Comparison of ENCODE assay signal across 24 cellular contexts in genomic region chr18:22739243-22739642, GRCh38.
DNase-seq lines count a peak whose midpoint lies in the region; ATAC-seq and FAIRE-seq lines count a peak whose summit lies in the region.
"Had no signal": no experiment of that assay in that cellular context is flagged by ENCODE, and none has a peak within 500 bp of the region (broad histone marks: within the 10 kb centered on the region; RNA-seq: fewer than 3 reads in every experiment).

No MANE protein-coding gene starts in this region.

- ATAC-seq in activated CD4-positive, CD25-positive, alpha-beta regulatory T cell treated with anti-CD3 and anti-CD28 coated beads, Interleukin-2, amount 50 U/mL, for 24 hours: peak; percentile 38 to 50
- ATAC-seq: HCT116 had no signal

- peak; percentile 78 for FAIRE-seq in islet of Langerhans (lab: Jason Lieb, UNC)
- FAIRE-seq: GM19239 had no signal

- intact Hi-C loops in activated T-helper 1 cell treated with anti-CD3 and anti-CD28 coated beads, Interleukin-12 subunit alpha, Interleukin-12 subunit beta, Interleukin-2, Interleukin-4 antibody, amounts not matched to agents 30 ng/mL and 10 ng/mL and 1 ng/mL, durations not matched to agents 14 hours and 24 hours and 36 hours (cut with micrococcal nuclease): loop anchor here (10.0 kb wide), 1 partner anchor 64 kb away; no protein-coding TSS in a partner anchor

- no peak overlapping the region for H3K27ac Mint-ChIP-seq in activated T-helper 1 cell treated with anti-CD3 and anti-CD28 coated beads, Interleukin-12 subunit alpha, Interleukin-12 subunit beta, Interleukin-2, Interleukin-4 antibody, amounts not matched to agents 30 ng/mL and 10 ng/mL and 1 ng/mL, durations not matched to agents 14 hours and 24 hours and 36 hours
- H3K27ac Mint-ChIP-seq: IgD-negative memory B cell had no signal

- H3K36me3 Mint-ChIP-seq in activated T-helper 1 cell treated with anti-CD3 and anti-CD28 coated beads, Interleukin-12 subunit alpha, Interleukin-12 subunit beta, Interleukin-2, Interleukin-4 antibody, amounts not matched to agents 30 ng/mL and 10 ng/mL and 1 ng/mL, durations not matched to agents 14 hours and 24 hours and 36 hours (ENCODE audit: low read depth): no peaks in the 10 kb centered on the region
- H3K36me3 Mint-ChIP-seq: IgD-negative memory B cell had no signal

- DNase-seq in activated CD4-positive, CD25-positive, alpha-beta regulatory T cell (lab: John Stamatoyannopoulos, UW): no peak
- DNase-seq in RPMI8226 (peak; percentile 6), superior temporal gyrus (ENCODE audit: extremely low spot score) (peak; percentile 27), cerebellum (ENCODE audit: low spot score) (no peak)
- DNase-seq in activated CD8-positive, alpha-beta memory T cell treated with anti-CD3 and anti-CD28 coated beads, Interleukin-2, amount 50 U/mL, for 48 hours: no peak
- no peak for DNase-seq in activated T-helper 1 cell treated with anti-CD3 and anti-CD28 coated beads, Interleukin-12 subunit alpha, Interleukin-12 subunit beta, Interleukin-2, Interleukin-4 antibody, amounts not matched to agents 30 ng/mL and 10 ng/mL and 1 ng/mL, durations not matched to agents 14 hours and 24 hours and 36 hours (ENCODE audit: low spot score)
- DNase-seq: 8988T, Calu3, DMS79 treated with DMSO at 0.1 percent for 48 hours, GF-D8, NCI-H1092 treated with DMSO at 0.1 percent for 48 hours, NCI-H1436, NCI-H187, NCI-H2171 treated with DMSO at 0.1 percent for 48 hours, NCI-H345, NCI-H524 treated with DMSO at 0.1 percent for 48 hours, NCI-H774, PC-9, SHP77 had no signal

- H3K4me1 Mint-ChIP-seq in activated T-helper 1 cell treated with anti-CD3 and anti-CD28 coated beads, Interleukin-12 subunit alpha, Interleukin-12 subunit beta, Interleukin-2, Interleukin-4 antibody, amounts not matched to agents 30 ng/mL and 10 ng/mL and 1 ng/mL, durations not matched to agents 14 hours and 24 hours and 36 hours (ENCODE audit: low read depth): peaks cover 17% of the 10 kb centered on the region

- no peak overlapping the region for H3K4me3 Mint-ChIP-seq in activated T-helper 1 cell treated with anti-CD3 and anti-CD28 coated beads, Interleukin-12 subunit alpha, Interleukin-12 subunit beta, Interleukin-2, Interleukin-4 antibody, amounts not matched to agents 30 ng/mL and 10 ng/mL and 1 ng/mL, durations not matched to agents 14 hours and 24 hours and 36 hours
- H3K4me3 Mint-ChIP-seq: IgD-negative memory B cell had no signal

- H3K27me3 Mint-ChIP-seq in activated T-helper 1 cell treated with anti-CD3 and anti-CD28 coated beads, Interleukin-12 subunit alpha, Interleukin-12 subunit beta, Interleukin-2, Interleukin-4 antibody, amounts not matched to agents 30 ng/mL and 10 ng/mL and 1 ng/mL, durations not matched to agents 14 hours and 24 hours and 36 hours (ENCODE audit: insufficient read depth): no peaks in the 10 kb centered on the region
- H3K27me3 Mint-ChIP-seq: IgD-negative memory B cell had no signal

- no peaks in the 10 kb centered on the region for H3K9me3 Mint-ChIP-seq in activated T-helper 1 cell treated with anti-CD3 and anti-CD28 coated beads, Interleukin-12 subunit alpha, Interleukin-12 subunit beta, Interleukin-2, Interleukin-4 antibody, amounts not matched to agents 30 ng/mL and 10 ng/mL and 1 ng/mL, durations not matched to agents 14 hours and 24 hours and 36 hours

Comparison
In these comparisons a context has a peak if more than half of its experiments do, and no peak if none do; other contexts are left out.
1. DNase-seq: peak in RPMI8226 (single experiment) and superior temporal gyrus (single experiment); none in activated CD4-positive, CD25-positive, alpha-beta regulatory T cell (0 of 4), activated CD8-positive, alpha-beta memory T cell treated with anti-CD3 and anti-CD28 coated beads, Interleukin-2, amount 50 U/mL, for 48 hours (single experiment), cerebellum (single experiment) and activated T-helper 1 cell treated with anti-CD3 and anti-CD28 coated beads, Interleukin-12 subunit alpha, Interleukin-12 subunit beta, Interleukin-2, Interleukin-4 antibody, amounts not matched to agents 30 ng/mL and 10 ng/mL and 1 ng/mL, durations not matched to agents 14 hours and 24 hours and 36 hours (single experiment).